27 cellular contexts compared by ENCODE assay signal in genomic region chr18:59464521-59464920, GRCh38.
"Had no signal": no experiment of that assay in that cellular context is flagged by ENCODE, and none has a peak within 500 bp of the region (broad histone marks: within the 10 kb centered on the region; RNA-seq: fewer than 3 reads in every experiment).

No MANE protein-coding gene starts in this region.

- H3K27me3 ChIP-seq: ascending aorta, cardiac muscle cell had no signal

- DNase-seq: activated B cell treated with CpG ODN at 0.5 μM for 24 hours; activated CD4-positive, alpha-beta memory T cell treated with anti-CD3 and anti-CD28 coated beads for 36 hours; activated CD4-positive, alpha-beta T cell treated with anti-CD3 and anti-CD28 coated beads for 4 hours; activated CD4-positive, alpha-beta T cell treated with anti-CD3 and anti-CD28 coated beads, Interleukin-2, amount 10 ng/mL, durations not matched to agents 24 days and 14 days; activated CD4-positive, alpha-beta T cell treated with anti-CD3 and anti-CD28 coated beads, Interleukin-2, amount 50 U/mL, for 1 hour; activated CD4-positive, alpha-beta T cell treated with anti-CD3 and anti-CD28 coated beads, Interleukin-2, amount 50 U/mL, for 4 hours; activated CD4-positive, CD25-positive, alpha-beta regulatory T cell treated with anti-CD3 and anti-CD28 coated beads, Interleukin-2, amount 50 U/mL, for 72 hours; activated CD8-positive, alpha-beta memory T cell treated with anti-CD3 and anti-CD28 coated beads, Interleukin-2, amount 50 U/mL, for 4 hours; activated CD8-positive, alpha-beta T cell treated with anti-CD3 and anti-CD28 coated beads for 36 hours; activated effector memory CD4-positive, alpha-beta T cell treated with anti-CD3 and anti-CD28 coated beads, Interleukin-2, amount 50 U/mL, for 16 hours; activated gamma-delta T cell treated with Interleukin-2 at 50 U/mL for 16 hours; activated naive CD4-positive, alpha-beta T cell; activated naive CD4-positive, alpha-beta T cell treated with anti-CD3 and anti-CD28 coated beads for 36 hours; activated naive CD8-positive, alpha-beta T cell treated with anti-CD3 and anti-CD28 coated beads, Interleukin-2, amount 10 ng/mL, durations not matched to agents 7 days and 5 days; activated naive CD8-positive, alpha-beta T cell treated with anti-CD3 and anti-CD28 coated beads, Interleukin-2, amount 50 U/mL, for 24 hours; activated T-cell treated with anti-CD3 and anti-CD28 coated beads for 4 hours; activated T-cell treated with anti-CD3 and anti-CD28 coated beads, Interleukin-2, amount 50 U/mL, for 1 hour; activated T-cell treated with anti-CD3 and anti-CD28 coated beads, Interleukin-2, amount 50 U/mL, for 4 hours; activated T-cell treated with anti-CD3 and anti-CD28 coated beads, Interleukin-2, amount 50 U/mL, for 72 hours; amygdala; caudate nucleus; T-helper 1 cell; T-helper 2 cell; T-helper 9 cell had no signal

- H3K27ac ChIP-seq: ascending aorta, cardiac muscle cell, VCaP had no signal

- H3K36me3 ChIP-seq: ascending aorta, cardiac muscle cell had no signal

- H3K4me1 ChIP-seq: ascending aorta had no signal

- H3K9me3 ChIP-seq: ascending aorta had no signal

- H3K4me3 ChIP-seq: ascending aorta, cardiac muscle cell had no signal
